Comparison of ENCODE assay signal across 10 cellular contexts in the genomic region with DNA sequence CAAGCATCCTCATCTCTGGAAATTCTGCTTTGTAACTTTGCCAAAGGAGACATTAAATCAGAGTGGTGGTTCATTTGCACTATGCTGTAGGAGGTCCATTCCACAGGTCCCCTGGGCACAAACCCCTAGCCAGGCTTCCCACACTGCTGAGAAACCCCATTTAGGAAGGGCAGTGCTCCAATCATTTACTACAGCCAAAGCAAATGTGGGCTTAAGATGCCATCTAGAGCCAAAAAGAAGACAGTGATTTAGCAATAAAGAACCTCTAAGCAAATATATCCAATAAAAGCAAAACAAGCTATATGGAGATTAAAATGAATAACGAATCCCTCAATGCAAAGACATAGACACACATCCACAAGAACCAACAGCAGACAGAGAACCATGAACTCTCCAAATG.
DNase-seq lines count a peak whose midpoint lies in the region; ATAC-seq lines count a peak whose summit lies in the region.
"Had no signal": no experiment of that assay in that cellular context is flagged by ENCODE, and none has a peak within 500 bp of the region (broad histone marks: within the 10 kb centered on the region; RNA-seq: fewer than 3 reads in every experiment).

No MANE protein-coding gene starts in this region.

- peak; percentile 23 for DNase-seq in NCI-H146 (lab: John Stamatoyannopoulos, UW)
- DNase-seq in NCI-H146 treated with DMSO at 0.1 percent for 48 hours (lab: John Stamatoyannopoulos, UW; ENCODE audit: unreplicated experiment): no peak
- peak; percentile 23 for DNase-seq in NCI-H446 treated with DMSO at 0.1 percent for 48 hours (lab: John Stamatoyannopoulos, UW)
- DNase-seq in dedifferentiated amniotic fluid mesenchymal stem cell (ENCODE audit: extremely low spot score): peak; percentile 25
- DNase-seq in renal cortical epithelial cell (ENCODE audit: low read depth): peak; percentile 45
- DNase-seq in midbrain (lab: John Stamatoyannopoulos, UW): no peak
- DNase-seq: psoas muscle had no signal

- ATAC-seq in HG03039 (IDR thresholded peaks at IDR 0.05; ENCODE audit: unreplicated experiment) (no peak), HG03025 (IDR thresholded peaks at IDR 0.05; ENCODE audit: low FRiP score, unreplicated experiment) (no peak)
- ATAC-seq: activated T-helper 17 cell treated with anti-CD3 and anti-CD28 coated beads, Interleukin-2, amount 50 U/mL, for 72 hours; psoas muscle had no signal

Comparison
In these comparisons a context has a peak if more than half of its experiments do, and no peak if none do; other contexts are left out.
1. DNase-seq: peak in NCI-H146 (single experiment), NCI-H446 treated with DMSO at 0.1 percent for 48 hours (single experiment), dedifferentiated amniotic fluid mesenchymal stem cell (single experiment) and renal cortical epithelial cell (single experiment); none in NCI-H146 treated with DMSO at 0.1 percent for 48 hours (single experiment) and midbrain (single experiment).